Comparison of ENCODE assay signal across 29 cellular contexts in genomic region chr9:77325058-77325457, GRCh38.
"Had no signal": no experiment of that assay in that cellular context is flagged by ENCODE, and none has a peak within 500 bp of the region (broad histone marks: within the 10 kb centered on the region; RNA-seq: fewer than 3 reads in every experiment).

No MANE protein-coding gene starts in this region.

- H3K27me3 ChIP-seq: colonic mucosa, dorsolateral prefrontal cortex, esophagus muscularis mucosa, esophagus squamous epithelium, foreskin keratinocyte, gastrocnemius medialis, gastroesophageal sphincter, heart left ventricle, heart right ventricle had no signal

- FAIRE-seq: colon, endometrium, endothelial cell of umbilical vein, frontal cortex had no signal

- H3K9me3 Mint-ChIP-seq: dendritic cell treated with granulocyte-macrophage colony-stimulating factor and Interleukin-4, amounts not matched to agents 40 ng/mL and 50 ng/mL, for 4 days; effector memory CD8-positive, alpha-beta T cell; endodermal cell had no signal

- H3K4me1 Mint-ChIP-seq: endodermal cell had no signal

- H3K27ac ChIP-seq: colonic mucosa, coronary artery, dorsolateral prefrontal cortex, epithelial cell of prostate, esophagus muscularis mucosa, esophagus squamous epithelium, foreskin keratinocyte, gastrocnemius medialis, gastroesophageal sphincter, heart left ventricle, heart right ventricle had no signal

- H3K9me3 ChIP-seq: colonic mucosa, esophagus muscularis mucosa, esophagus squamous epithelium, gastrocnemius medialis had no signal

- H3K36me3 ChIP-seq: colonic mucosa had no signal

- H3K4me1 ChIP-seq: colonic mucosa, esophagus muscularis mucosa, esophagus squamous epithelium, foreskin keratinocyte, gastrocnemius medialis, gastroesophageal sphincter, heart left ventricle, heart right ventricle had no signal

- H3K27ac Mint-ChIP-seq: dendritic cell treated with granulocyte-macrophage colony-stimulating factor and Interleukin-4, amounts not matched to agents 40 ng/mL and 50 ng/mL, for 4 days; endodermal cell had no signal

- DNase-seq: colonic mucosa; cortex of kidney; dermis blood vessel endothelial cell; dorsolateral prefrontal cortex; effector CD4-positive, alpha-beta T cell; effector CD8-positive, alpha-beta T cell; effector memory CD4-positive, alpha-beta T cell; effector memory CD8-positive, alpha-beta T cell; endodermal cell; erythroblast; esophagus squamous epithelium; foreskin fibroblast; foreskin keratinocyte; foreskin melanocyte; gastrocnemius medialis; glutamatergic neuron; head of caudate nucleus; heart left ventricle; heart right ventricle had no signal

- ATAC-seq: effector memory CD8-positive, alpha-beta T cell; esophagus mucosa; foreskin keratinocyte; gastrocnemius medialis; gastroesophageal sphincter; heart left ventricle; heart right ventricle had no signal

- H3K4me3 Mint-ChIP-seq: dendritic cell treated with granulocyte-macrophage colony-stimulating factor and Interleukin-4, amounts not matched to agents 40 ng/mL and 50 ng/mL, for 4 days; effector memory CD8-positive, alpha-beta T cell; endodermal cell had no signal

- H3K4me3 ChIP-seq: colonic mucosa, coronary artery, dorsolateral prefrontal cortex, esophagus muscularis mucosa, esophagus squamous epithelium, gastrocnemius medialis, gastroesophageal sphincter, heart left ventricle, heart right ventricle had no signal

- H3K27me3 Mint-ChIP-seq: dendritic cell treated with granulocyte-macrophage colony-stimulating factor and Interleukin-4, amounts not matched to agents 40 ng/mL and 50 ng/mL, for 4 days; effector memory CD8-positive, alpha-beta T cell had no signal
